1 cellular context compared by ENCODE assay signal in genomic region chr9:111843971-111844370, GRCh38.
TF ChIP-seq lines count a peak whose summit lies in the region.

No MANE protein-coding gene starts in this region.

TF ChIP-seq in GM23338, 12 proteins besides CTCF, POLR2A, EP300 and RAD21:
- TF ChIP-seq CREB1 (CRISPR knock-in tag; IDR thresholded peaks at IDR 0.05; ENCODE audit: low read depth): no peak
- no peak for TF ChIP-seq EZH2 (IDR thresholded peaks at IDR 0.05; ENCODE audit: low read depth, unreplicated experiment)
- TF ChIP-seq EZH2phosphoT487 (IDR thresholded peaks at IDR 0.05; ENCODE audit: unreplicated experiment): no peak
- TF ChIP-seq ZNF114 (CRISPR knock-in tag; IDR thresholded peaks at IDR 0.05): no peak
- no peak for TF ChIP-seq NANOG (IDR thresholded peaks at IDR 0.05; ENCODE audit: borderline replicate concordance)
- no peak for TF ChIP-seq ZNF331 (CRISPR knock-in tag; IDR thresholded peaks at IDR 0.05; ENCODE audit: low read depth)
- TF ChIP-seq STAT1 (IDR thresholded peaks at IDR 0.05; ENCODE audit: unreplicated experiment): no peak
- TF ChIP-seq REST (IDR thresholded peaks at IDR 0.05; ENCODE audit: unreplicated experiment): no peak
- no peak for TF ChIP-seq ZNF462 (CRISPR knock-in tag; IDR thresholded peaks at IDR 0.05)
- TF ChIP-seq ETS1 (IDR thresholded peaks at IDR 0.05): no peak
- no peak for TF ChIP-seq JUNB (IDR thresholded peaks at IDR 0.05; ENCODE audit: unreplicated experiment)
- TF ChIP-seq POLR2AphosphoS5 (IDR thresholded peaks at IDR 0.05; ENCODE audit: low read depth): no peak
